ENCODE assay signal across 1 cellular context in the genomic region with DNA sequence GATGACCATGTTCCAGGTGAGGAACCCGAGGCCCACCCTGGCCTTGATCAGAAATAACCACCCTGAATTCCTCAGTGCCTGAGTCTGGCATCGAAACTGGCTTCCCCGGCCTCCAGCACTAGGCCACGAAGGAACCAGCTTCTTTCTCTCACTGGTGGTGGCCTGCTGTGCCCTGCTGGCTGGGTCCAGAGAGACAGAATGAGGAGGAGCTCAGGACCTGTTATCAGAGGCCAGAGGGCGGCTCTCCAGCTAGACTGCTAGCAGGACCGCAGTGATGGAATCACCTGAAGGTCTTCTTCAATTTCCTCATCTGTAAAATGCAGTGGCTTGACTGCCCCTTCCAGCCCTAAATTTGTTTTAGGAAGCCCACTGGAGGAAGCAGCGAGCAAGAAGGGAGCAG.
TF ChIP-seq lines count a peak whose summit lies in the region.

No MANE protein-coding gene starts in this region.

TF ChIP-seq in H1, 55 proteins besides CTCF, POLR2A, EP300 and RAD21:
- TF ChIP-seq, protein P1, sequence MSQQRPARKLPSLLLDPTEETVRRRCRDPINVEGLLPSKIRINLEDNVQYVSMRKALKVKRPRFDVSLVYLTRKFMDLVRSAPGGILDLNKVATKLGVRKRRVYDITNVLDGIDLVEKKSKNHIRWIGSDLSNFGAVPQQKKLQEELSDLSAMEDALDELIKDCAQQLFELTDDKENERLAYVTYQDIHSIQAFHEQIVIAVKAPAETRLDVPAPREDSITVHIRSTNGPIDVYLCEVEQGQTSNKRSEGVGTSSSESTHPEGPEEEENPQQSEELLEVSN (IDR thresholded peaks at IDR 0.05) = no peak
- no peak for TF ChIP-seq FOSL1 (IDR thresholded peaks at IDR 0.05; ENCODE audit: insufficient read depth, low read depth, low read length)
- no peak for TF ChIP-seq JUND (IDR thresholded peaks at IDR 0.05; ENCODE audit: low read length)
- TF ChIP-seq TBP (IDR thresholded peaks at IDR 0.05; ENCODE audit: low read depth, low read length) = no peak
- TF ChIP-seq KDM1A (IDR thresholded peaks at IDR 0.05; ENCODE audit: borderline replicate concordance, low read length) = no peak
- TF ChIP-seq SP1 (IDR thresholded peaks at IDR 0.05; ENCODE audit: low read depth, low read length) = no peak
- TF ChIP-seq CBX5 (IDR thresholded peaks at IDR 0.05; ENCODE audit: low read depth, low read length) = no peak
- TF ChIP-seq CHD1 (IDR thresholded peaks at IDR 0.05; ENCODE audit: low read depth, low read length) = no peak
- TF ChIP-seq EZH2 (IDR thresholded peaks at IDR 0.05; ENCODE audit: low read depth, low read length, severe bottlenecking) = no peak
- no peak for TF ChIP-seq NANOG (IDR thresholded peaks at IDR 0.05; ENCODE audit: insufficient read depth, low read depth, low read length, poor library complexity, severe bottlenecking)
- no peak for TF ChIP-seq ASH2L (IDR thresholded peaks at IDR 0.05; ENCODE audit: low read length)
- TF ChIP-seq TAF1 (IDR thresholded peaks at IDR 0.05; ENCODE audit: low read depth, low read length) = no peak
